Comparison of ENCODE assay signal across 22 cellular contexts in the genomic region with DNA sequence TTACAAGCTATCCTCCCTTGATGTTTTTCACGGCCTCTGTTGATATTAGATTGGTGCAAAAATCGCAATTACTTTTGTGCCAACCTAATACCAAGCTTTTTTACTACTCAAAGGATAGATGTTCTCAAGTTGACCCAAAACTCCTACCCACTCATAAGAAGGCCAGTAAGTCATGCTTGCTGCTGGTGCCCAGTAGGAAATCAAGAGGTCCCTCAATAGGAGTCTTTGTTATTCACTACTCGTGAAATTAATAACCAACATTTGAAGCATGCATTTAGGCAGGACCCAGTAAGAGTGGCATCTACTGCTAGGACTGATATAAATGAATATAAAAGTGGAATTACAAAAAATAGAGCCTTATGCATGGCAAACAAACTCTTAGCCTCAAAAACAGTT. TPM values are rescaled to one million over a fixed set of nuclear protein-coding genes. Genes with fewer than 3 reads are reported as not detected.
DNase-seq lines count a peak whose midpoint lies in the region; ATAC-seq and TF ChIP-seq lines count a peak whose summit lies in the region.
"Had no signal": no experiment of that assay in that cellular context is flagged by ENCODE, and none has a peak within 500 bp of the region (broad histone marks: within the 10 kb centered on the region; RNA-seq: fewer than 3 reads in every experiment).

No MANE protein-coding gene starts in this region.

- H3K4me1 Mint-ChIP-seq in stimulated activated memory B cell treated with anti-CD40 and anti-IgM and Interleukin-4, amounts not matched to agents 10 μg/mL and 1 μg/mL and 100 μg/mL, for 72 hours = peaks cover 29% of the 10 kb centered on the region
- peaks cover 11% of the 10 kb centered on the region for H3K4me1 Mint-ChIP-seq in activated T-helper 2 cell treated with anti-CD3 and anti-CD28 coated beads, Interferon-gamma antibody, Interleukin-2, Interleukin-4, amounts not matched to agents 10 μg/mL and 5 μg/mL and 100 μg/mL, durations not matched to agents 14 hours and 24 hours and 36 hours (ENCODE audit: low read depth)
- H3K4me1 Mint-ChIP-seq: activated CD4-positive, alpha-beta memory T cell treated with anti-CD3 and anti-CD28 coated beads, Interleukin-2, amount 10 ng/mL, durations not matched to agents 7 days and 5 days had no signal

- TF ChIP-seq CTCF in gastroesophageal sphincter (IDR thresholded peaks at IDR 0.05) = no peak
- no peak for TF ChIP-seq CTCF in spleen (IDR thresholded peaks at IDR 0.05 in 8 of 11, conservative IDR thresholded peaks at IDR 0.05 in 3 of 11)
- no peak for TF ChIP-seq CTCF in BE2C (IDR thresholded peaks at IDR 0.05; ENCODE audit: low read depth, low read length)

- H3K27me3 ChIP-seq in gastroesophageal sphincter (no peaks in the 10 kb centered on the region), spleen (replicated peaks in 1 of 7) (no peaks in the 10 kb centered on the region), BE2C (no peaks in the 10 kb centered on the region)
- H3K27me3 ChIP-seq: BLaER1 treated with 17β-estradiol and CSF1 and Interleukin-3, amounts not matched to agents 10 nM and 100 nM; transverse colon had no signal

- peak overlapping the region; percentile 46 for H3K27ac Mint-ChIP-seq in stimulated activated memory B cell treated with anti-CD40 and anti-IgM and Interleukin-4, amounts not matched to agents 10 μg/mL and 1 μg/mL and 100 μg/mL, for 72 hours
- no peak overlapping the region for H3K27ac Mint-ChIP-seq in activated T-helper 2 cell treated with anti-CD3 and anti-CD28 coated beads, Interferon-gamma antibody, Interleukin-2, Interleukin-4, amounts not matched to agents 10 μg/mL and 5 μg/mL and 100 μg/mL, durations not matched to agents 14 hours and 24 hours and 36 hours
- H3K27ac Mint-ChIP-seq: activated CD4-positive, alpha-beta memory T cell treated with anti-CD3 and anti-CD28 coated beads, Interleukin-2, amount 10 ng/mL, durations not matched to agents 7 days and 5 days had no signal

- peak overlapping the region in 3 of 4 donors; percentile 18 to 57 (median 56) for H3K27ac ChIP-seq in gastroesophageal sphincter
- H3K27ac ChIP-seq in spleen = no peak overlapping the region
- H3K27ac ChIP-seq: BLaER1 treated with 17β-estradiol and CSF1 and Interleukin-3, amounts not matched to agents 10 nM and 100 nM; GM23248 had no signal

- in situ Hi-C loops in SK-MEL-5 (cut with HindIII; ENCODE audit: low pct_unique_long_range_greater_than_20kb, low sequenced_read_pairs) = no loop called here

- WGBS in gastroesophageal sphincter (ENCODE audit: low coverage in 1 of 2), 2 donors = 73 to 93% methylated on average over 3 of the region's 3 CpGs
- WGBS in spleen, 5 donors = 84 to 94% (median 90%) methylated on average over 3 of the region's 3 CpGs

- H3K36me3 Mint-ChIP-seq in stimulated activated memory B cell treated with anti-CD40 and anti-IgM and Interleukin-4, amounts not matched to agents 10 μg/mL and 1 μg/mL and 100 μg/mL, for 72 hours = no peaks in the 10 kb centered on the region
- H3K36me3 Mint-ChIP-seq in activated T-helper 2 cell treated with anti-CD3 and anti-CD28 coated beads, Interferon-gamma antibody, Interleukin-2, Interleukin-4, amounts not matched to agents 10 μg/mL and 5 μg/mL and 100 μg/mL, durations not matched to agents 14 hours and 24 hours and 36 hours (ENCODE audit: low read depth) = no peaks in the 10 kb centered on the region

- H3K4me1 ChIP-seq in gastroesophageal sphincter (peaks cover 5 to 64% (median 21%) of the 10 kb centered on the region in 3 donors), spleen (peaks cover 4 to 60% (median 20%) of the 10 kb centered on the region in 6 donors), BE2C (peaks cover 12% of the 10 kb centered on the region)

- no peak for TF ChIP-seq EP300 in gastroesophageal sphincter (IDR thresholded peaks at IDR 0.05)

- H3K36me3 ChIP-seq in gastroesophageal sphincter = no peaks in the 10 kb centered on the region
- H3K36me3 ChIP-seq in spleen = no peaks in the 10 kb centered on the region
- H3K36me3 ChIP-seq in BE2C = no peaks in the 10 kb centered on the region; the same call in 1 of the 2 replicates
- H3K36me3 ChIP-seq: transverse colon had no signal

- H3K4me3 ChIP-seq in gastroesophageal sphincter (no peak overlapping the region), spleen (no peak overlapping the region), BE2C (ENCODE audit: low read depth, low read length) (no peak overlapping the region)
- H3K4me3 ChIP-seq: BLaER1 treated with 17β-estradiol and CSF1 and Interleukin-3, amounts not matched to agents 10 nM and 100 nM; GM23248; transverse colon had no signal

- H3K9me3 ChIP-seq in gastroesophageal sphincter = no peaks in the 10 kb centered on the region
- no peaks in the 10 kb centered on the region for H3K9me3 ChIP-seq in spleen
- H3K9me3 ChIP-seq in BE2C = no peaks in the 10 kb centered on the region
- H3K9me3 ChIP-seq: BLaER1 treated with 17β-estradiol and CSF1 and Interleukin-3, amounts not matched to agents 10 nM and 100 nM; transverse colon had no signal

- TF ChIP-seq POLR2A in gastroesophageal sphincter (IDR thresholded peaks at IDR 0.05) (no peak), spleen (IDR thresholded peaks at IDR 0.05) (no peak)

- H3K27me3 Mint-ChIP-seq in stimulated activated memory B cell treated with anti-CD40 and anti-IgM and Interleukin-4, amounts not matched to agents 10 μg/mL and 1 μg/mL and 100 μg/mL, for 72 hours = no peaks in the 10 kb centered on the region
- no peaks in the 10 kb centered on the region for H3K27me3 Mint-ChIP-seq in activated T-helper 2 cell treated with anti-CD3 and anti-CD28 coated beads, Interferon-gamma antibody, Interleukin-2, Interleukin-4, amounts not matched to agents 10 μg/mL and 5 μg/mL and 100 μg/mL, durations not matched to agents 14 hours and 24 hours and 36 hours (ENCODE audit: low read depth)
- H3K27me3 Mint-ChIP-seq: activated CD4-positive, alpha-beta memory T cell treated with anti-CD3 and anti-CD28 coated beads, Interleukin-2, amount 10 ng/mL, durations not matched to agents 7 days and 5 days had no signal

- ATAC-seq in GM21723 (IDR thresholded peaks at IDR 0.05; ENCODE audit: unreplicated experiment) (peak; percentile 10), gastroesophageal sphincter (no peak)
- no peak for ATAC-seq in stimulated activated memory B cell treated with anti-CD40 and anti-IgM and Interleukin-4, amounts not matched to agents 10 μg/mL and 1 μg/mL and 100 μg/mL, for 72 hours
- ATAC-seq: SK-N-SH treated with all-trans-retinoic acid at 6 μM for 48 hours had no signal

- DNase-seq in SK-MEL-5 (ENCODE audit: low read depth, low spot score) (peak; percentile 71), spleen (no peak), BE2C (no peak)
- DNase-seq in stimulated activated CD4-positive, alpha-beta T cell treated with anti-CD3 and anti-CD28 coated beads, Interleukin-15, amount 100 ng/mL, for 24 hours = no peak
- DNase-seq in activated T-helper 2 cell treated with anti-CD3 and anti-CD28 coated beads, Interferon-gamma antibody, Interleukin-2, Interleukin-4, amounts not matched to agents 10 μg/mL and 5 μg/mL and 100 μg/mL, durations not matched to agents 14 hours and 24 hours and 36 hours (ENCODE audit: low spot score) = no peak
- DNase-seq: ACHN; activated CD4-positive, alpha-beta memory T cell treated with anti-CD3 and anti-CD28 coated beads, Interleukin-2, amount 10 ng/mL, durations not matched to agents 7 days and 5 days; activated gamma-delta T cell treated with Interleukin-2 at 50 U/mL for 16 hours; activated T-cell treated with anti-CD3 and anti-CD28 coated beads for 4 hours; NCI-H1417 treated with DMSO at 0.1 percent for 48 hours; NCI-H510A; posterior cingulate gyrus; stimulated activated naive CD4-positive, alpha-beta T cell; T1000; transverse colon had no signal

- intact Hi-C loops in spleen (cut with DNase I; ENCODE audit: low total_unique reads) = no loop called here
- intact Hi-C loops in activated T-helper 2 cell treated with anti-CD3 and anti-CD28 coated beads, Interferon-gamma antibody, Interleukin-2, Interleukin-4, amounts not matched to agents 10 μg/mL and 5 μg/mL and 100 μg/mL, durations not matched to agents 14 hours and 24 hours and 36 hours (cut with micrococcal nuclease) = no loop called here

- H3K4me3 Mint-ChIP-seq in stimulated activated memory B cell treated with anti-CD40 and anti-IgM and Interleukin-4, amounts not matched to agents 10 μg/mL and 1 μg/mL and 100 μg/mL, for 72 hours = no peak overlapping the region
- no peak overlapping the region for H3K4me3 Mint-ChIP-seq in activated T-helper 2 cell treated with anti-CD3 and anti-CD28 coated beads, Interferon-gamma antibody, Interleukin-2, Interleukin-4, amounts not matched to agents 10 μg/mL and 5 μg/mL and 100 μg/mL, durations not matched to agents 14 hours and 24 hours and 36 hours (ENCODE audit: low read depth)
- H3K4me3 Mint-ChIP-seq: activated CD4-positive, alpha-beta memory T cell treated with anti-CD3 and anti-CD28 coated beads, Interleukin-2, amount 10 ng/mL, durations not matched to agents 7 days and 5 days; neural crest cell had no signal

- no peaks in the 10 kb centered on the region for H3K9me3 Mint-ChIP-seq in stimulated activated memory B cell treated with anti-CD40 and anti-IgM and Interleukin-4, amounts not matched to agents 10 μg/mL and 1 μg/mL and 100 μg/mL, for 72 hours
- H3K9me3 Mint-ChIP-seq in activated T-helper 2 cell treated with anti-CD3 and anti-CD28 coated beads, Interferon-gamma antibody, Interleukin-2, Interleukin-4, amounts not matched to agents 10 μg/mL and 5 μg/mL and 100 μg/mL, durations not matched to agents 14 hours and 24 hours and 36 hours = no peaks in the 10 kb centered on the region
- H3K9me3 Mint-ChIP-seq: activated CD4-positive, alpha-beta memory T cell treated with anti-CD3 and anti-CD28 coated beads, Interleukin-2, amount 10 ng/mL, durations not matched to agents 7 days and 5 days; neural crest cell had no signal

RNA-seq across cellular contexts. Expression of gene APP, which starts 52.6 kb away (rescaled TPM):
- 369 and 385 TPM in 2 replicates for total RNA-seq in SK-MEL-5 (2014; rRNA removed; shearing (Covaris generic))
- polyA plus RNA-seq in SK-MEL-5 (2015; cell fraction: cytosol; rRNA removed) = 764 and 901 TPM in 2 replicates
- 87.5 and 89.3 TPM in 2 replicates for polyA plus RNA-seq in SK-MEL-5 (2015; cell fraction: nucleus; rRNA removed)
- total RNA-seq in gastroesophageal sphincter (100 to 1,000 TPM; 282 to 724 (median 545) TPM), spleen (100 to 1,000 TPM; 202 to 398 (median 328) TPM)
- 10 to 100 TPM; 25.3 to 46.5 (median 43.1) TPM for polyA plus RNA-seq in spleen
- 1,123 TPM for polyA plus RNA-seq in BE2C (2012; ENCODE audit: insufficient read depth, insufficient read length, low read depth)
- total RNA-seq in activated T-helper 2 cell treated with anti-CD3 and anti-CD28 coated beads, Interferon-gamma antibody, Interleukin-2, Interleukin-4, amounts not matched to agents 10 μg/mL and 5 μg/mL and 100 μg/mL, durations not matched to agents 14 hours and 24 hours and 36 hours = 85.7 and 86.5 TPM in 2 replicates

Comparison
In these comparisons a context has a peak if more than half of its experiments do, and no peak if none do; other contexts are left out.
1. H3K27ac ChIP-seq: peak in gastroesophageal sphincter (3 of 4); none in spleen (0 of 8).